1 cellular context compared by ENCODE assay signal in the genomic region with DNA sequence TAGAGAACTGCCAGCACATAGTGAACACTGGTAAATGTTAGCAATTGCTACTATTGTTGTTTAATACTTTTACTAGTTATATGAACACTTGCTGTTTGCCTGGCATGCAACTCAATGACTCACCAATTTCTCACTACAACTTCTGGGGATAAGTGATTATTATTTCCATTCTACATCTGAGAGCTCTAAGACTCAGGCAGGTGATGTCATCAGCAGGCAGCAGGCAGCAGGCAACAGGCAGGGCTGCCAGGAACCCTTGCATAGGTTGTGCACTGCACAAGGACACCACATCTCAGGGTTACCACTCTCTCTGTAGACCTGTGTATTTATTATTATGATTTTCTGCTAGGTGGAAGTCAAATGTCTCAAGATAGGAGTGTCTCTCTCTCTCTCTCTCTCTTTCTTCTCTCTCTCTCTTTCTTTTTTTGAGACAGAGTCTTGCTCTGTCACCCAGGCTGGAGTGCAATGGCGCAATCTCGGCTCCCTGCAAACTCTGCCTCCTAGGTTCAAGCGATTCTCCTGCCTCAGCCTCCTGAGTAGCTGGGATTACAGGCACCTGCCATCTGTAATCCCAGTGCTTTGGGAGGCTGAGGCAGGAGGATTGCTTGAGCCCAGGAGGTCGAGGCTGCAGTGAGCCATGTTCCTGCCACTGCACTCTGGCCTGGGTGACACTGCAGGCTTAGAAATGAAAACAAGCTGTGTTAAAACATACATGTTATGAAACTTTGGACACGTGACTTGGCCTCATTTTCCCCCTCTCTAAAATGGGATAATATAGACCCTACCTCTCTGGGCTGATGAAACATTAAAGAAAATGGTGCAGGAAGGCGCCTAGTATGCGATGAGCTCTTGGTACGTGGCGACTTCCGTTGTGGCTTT.
TF ChIP-seq lines count a peak whose summit lies in the region.

No MANE protein-coding gene starts in this region.

TF ChIP-seq in HepG2, 621 proteins besides CTCF, POLR2A, EP300 and RAD21:
- peak; percentile 39; the same call in 1 of the 2 replicates for TF ChIP-seq KDM1A (CRISPR knock-in tag; IDR thresholded peaks at IDR 0.05)
- TF ChIP-seq POLR2G (IDR thresholded peaks at IDR 0.05; ENCODE audit: low read depth, low read length), result peak; percentile 8
- TF ChIP-seq RAD51 (IDR thresholded peaks at IDR 0.05; ENCODE audit: borderline replicate concordance), result peak; percentile 34; the same call in 1 of the 2 replicates
- TF ChIP-seq, protein P1, sequence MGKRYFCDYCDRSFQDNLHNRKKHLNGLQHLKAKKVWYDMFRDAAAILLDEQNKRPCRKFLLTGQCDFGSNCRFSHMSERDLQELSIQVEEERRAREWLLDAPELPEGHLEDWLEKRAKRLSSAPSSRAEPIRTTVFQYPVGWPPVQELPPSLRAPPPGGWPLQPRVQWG (CRISPR knock-in tag; IDR thresholded peaks at IDR 0.05; ENCODE audit: borderline replicate concordance, low read depth), result no peak
- TF ChIP-seq TEAD3 (CRISPR knock-in tag; optimal IDR thresholded peaks at IDR 0.05; ENCODE audit: borderline replicate concordance), result peak; percentile 13
- TF ChIP-seq SP1 (IDR thresholded peaks at IDR 0.05), result no peak
- TF ChIP-seq SP1 (CRISPR knock-in tag; IDR thresholded peaks at IDR 0.05), result no peak
- TF ChIP-seq, protein P2, sequence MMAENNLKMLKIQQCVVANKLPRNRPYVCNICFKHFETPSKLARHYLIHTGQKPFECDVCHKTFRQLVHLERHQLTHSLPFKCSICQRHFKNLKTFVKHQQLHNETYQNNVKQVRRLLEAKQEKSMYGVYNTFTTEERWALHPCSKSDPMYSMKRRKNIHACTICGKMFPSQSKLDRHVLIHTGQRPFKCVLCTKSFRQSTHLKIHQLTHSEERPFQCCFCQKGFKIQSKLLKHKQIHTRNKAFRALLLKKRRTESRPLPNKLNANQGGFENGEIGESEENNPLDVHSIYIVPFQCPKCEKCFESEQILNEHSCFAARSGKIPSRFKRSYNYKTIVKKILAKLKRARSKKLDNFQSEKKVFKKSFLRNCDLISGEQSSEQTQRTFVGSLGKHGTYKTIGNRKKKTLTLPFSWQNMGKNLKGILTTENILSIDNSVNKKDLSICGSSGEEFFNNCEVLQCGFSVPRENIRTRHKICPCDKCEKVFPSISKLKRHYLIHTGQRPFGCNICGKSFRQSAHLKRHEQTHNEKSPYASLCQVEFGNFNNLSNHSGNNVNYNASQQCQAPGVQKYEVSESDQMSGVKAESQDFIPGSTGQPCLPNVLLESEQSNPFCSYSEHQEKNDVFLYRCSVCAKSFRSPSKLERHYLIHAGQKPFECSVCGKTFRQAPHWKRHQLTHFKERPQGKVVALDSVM (CRISPR knock-in tag; IDR thresholded peaks at IDR 0.05), result peak; percentile 91
- TF ChIP-seq ZFP82 (CRISPR knock-in tag; IDR thresholded peaks at IDR 0.05; ENCODE audit: borderline replicate concordance), result no peak
- peak; percentile 64; the same call in 1 of the 2 replicates for TF ChIP-seq PAF1 (CRISPR knock-in tag; IDR thresholded peaks at IDR 0.05)
- no peak for TF ChIP-seq ZNF292 (CRISPR knock-in tag; IDR thresholded peaks at IDR 0.05; ENCODE audit: borderline replicate concordance, low read depth)
- TF ChIP-seq SMAD3 (CRISPR knock-in tag; IDR thresholded peaks at IDR 0.05), result no peak
- TF ChIP-seq ZNF629 (CRISPR knock-in tag; conservative IDR thresholded peaks at IDR 0.05), result peak; percentile 92
- TF ChIP-seq ZMYM3 (CRISPR knock-in tag; IDR thresholded peaks at IDR 0.05), result peak; percentile 52; the same call in 1 of the 2 replicates
- TF ChIP-seq KDM2A (CRISPR knock-in tag; IDR thresholded peaks at IDR 0.05; ENCODE audit: borderline replicate concordance, low read depth), result 0 out of 2 replicates have a peak, but pooled peaks have one; percentile 64
- 0 out of 2 replicates have a peak, but pooled peaks have one; percentile 49 for TF ChIP-seq CHD4 (IDR thresholded peaks at IDR 0.05; ENCODE audit: borderline replicate concordance, low read length)
- 0 out of 2 replicates have a peak, but pooled peaks have one; percentile 24 for TF ChIP-seq CREB1 (IDR thresholded peaks at IDR 0.05)
- no peak for TF ChIP-seq CREB1 (CRISPR knock-in tag; IDR thresholded peaks at IDR 0.05)
- no peak for TF ChIP-seq NONO (IDR thresholded peaks at IDR 0.05)
- 0 out of 2 replicates have a peak, but pooled peaks have one; percentile 41 for TF ChIP-seq NONO (CRISPR knock-in tag; conservative IDR thresholded peaks at IDR 0.05)
- TF ChIP-seq ATF7 (IDR thresholded peaks at IDR 0.05), result 0 out of 2 replicates have a peak, but pooled peaks have one; percentile 30
- TF ChIP-seq ATF7 (CRISPR knock-in tag; IDR thresholded peaks at IDR 0.05), result no peak
